In genomic region chr3:125357837-125358236, GRCh38 we compare ENCODE assay signal across 9 cellular contexts. TPM values are rescaled to one million over a fixed set of nuclear protein-coding genes. Genes with fewer than 3 reads are reported as not detected.
DNase-seq lines count a peak whose midpoint lies in the region; ATAC-seq, FAIRE-seq and TF ChIP-seq lines count a peak whose summit lies in the region.
"Had no signal": no experiment of that assay in that cellular context is flagged by ENCODE, and none has a peak within 500 bp of the region (broad histone marks: within the 10 kb centered on the region; RNA-seq: fewer than 3 reads in every experiment).

No MANE protein-coding gene starts in this region.

- H3K79me1 ChIP-seq in H1 (ENCODE audit: low read depth, low read length), result peaks cover 7% of the 10 kb centered on the region

- no peaks in the 10 kb centered on the region for H3K27me3 Mint-ChIP-seq in CD8-positive, alpha-beta T cell (ENCODE audit: low read depth)

- H3K56ac ChIP-seq in H1 (replicated peaks; ENCODE audit: insufficient read length, low read depth, low read length), result no peak overlapping the region

- FAIRE-seq in H1 (lab: Jason Lieb, UNC), result no peak

- no peak for ATAC-seq in CD8-positive, alpha-beta T cell
- ATAC-seq in HG02588 (IDR thresholded peaks at IDR 0.05; ENCODE audit: unreplicated experiment), result no peak

- H3K36me3 ChIP-seq in CD8-positive, alpha-beta T cell (ENCODE audit: insufficient read depth, low read length), result no peaks in the 10 kb centered on the region
- H3K36me3 ChIP-seq in MG63 (peaks cover 26% of the 10 kb centered on the region), H1 (ENCODE audit: control insufficient read depth in 2 of 4, insufficient read depth in 4 of 4, low read length in 3 of 4) (no peaks in the 10 kb centered on the region), prostate gland (no peaks in the 10 kb centered on the region)
- H3K36me3 ChIP-seq: right atrium auricular region had no signal

- H3K4me1 Mint-ChIP-seq in CD8-positive, alpha-beta T cell (ENCODE audit: low read depth), result peaks cover 74% of the 10 kb centered on the region

- no peak overlapping the region for H4K8ac ChIP-seq in H1 (ENCODE audit: extremely low read depth, insufficient read depth, low read length)

- H3K27me3 ChIP-seq in CD8-positive, alpha-beta T cell (ENCODE audit: insufficient read depth, low read length), result no peaks in the 10 kb centered on the region
- H3K27me3 ChIP-seq in MG63 (no peaks in the 10 kb centered on the region), H1 (replicated peaks in 1 of 4; ENCODE audit: control insufficient read depth in 3 of 4, extremely low read depth in 1 of 4, insufficient read depth in 3 of 4, low read length in 3 of 4) (no peaks in the 10 kb centered on the region), prostate gland (replicated peaks; ENCODE audit: insufficient read depth) (no peaks in the 10 kb centered on the region)
- H3K27me3 ChIP-seq: right atrium auricular region had no signal

- no peak overlapping the region for H3K23ac ChIP-seq in H1 (ENCODE audit: insufficient read length)

- no peak overlapping the region for H4K91ac ChIP-seq in H1 (replicated peaks; ENCODE audit: insufficient read length, low read length)

- no peak overlapping the region for H2AFZ ChIP-seq in H1 (ENCODE audit: low read length)

- intact Hi-C loops in CD8-positive, alpha-beta T cell (cut with DNase I, micrococcal nuclease), result loop anchor here (1.0 to 5.0 kb wide), 4 partner anchors 17 to 301 kb away; partner anchors contain the start of genes ZNF148 (in 2 of the 2) and HEG1 (in 1 of the 2)
- intact Hi-C loops in prostate gland (cut with DNase I), result no loop called here

- no peaks in the 10 kb centered on the region; the same call in 1 of the 2 replicates for H3K23me2 ChIP-seq in H1 (ENCODE audit: low read depth, low read length)

- H3K4ac ChIP-seq in H1 (replicated peaks; ENCODE audit: insufficient read length, low read depth, low read length), result no peak overlapping the region

- no peak overlapping the region for H2BK12ac ChIP-seq in H1 (ENCODE audit: low read depth, low read length)

- H3K14ac ChIP-seq in H1 (ENCODE audit: insufficient read length), result no peak overlapping the region

- H2BK5ac ChIP-seq in H1 (ENCODE audit: low read depth, low read length), result no peak overlapping the region

- no peak overlapping the region for H2AK5ac ChIP-seq in H1 (ENCODE audit: low read depth, low read length)

- no peak overlapping the region for H4K5ac ChIP-seq in H1 (ENCODE audit: insufficient read length, low read depth, low read length)

- no peaks in the 10 kb centered on the region for H3K9me3 Mint-ChIP-seq in CD8-positive, alpha-beta T cell

- POLR2A ChIA-PET in CD8-positive, alpha-beta T cell (lab: Charles Lee), result interaction anchor here (1.6 to 2.3 kb wide), 2 partner anchors 10 to 17 kb away, joined by 6 to 16 read pairs; partner anchors contain the start of gene ZNF148
- POLR2A ChIA-PET in H1 (lab: Charles Lee; ENCODE audit: partially characterized antibody), result interaction anchor here (0.6 to 2.7 kb wide), 4 partner anchors 9 to 169 kb away, joined by 3 to 15 read pairs (median 8); partner anchors contain the start of gene ZNF148

- no peak for TF ChIP-seq CTCF in CD8-positive, alpha-beta T cell (IDR thresholded peaks at IDR 0.05)
- no peak for TF ChIP-seq CTCF in H1 (IDR thresholded peaks at IDR 0.05; ENCODE audit: control extremely low read depth in 1 of 3, insufficient read depth in 1 of 3, low read depth in 1 of 3, low read length in 3 of 3)
- no peak for TF ChIP-seq CTCF in prostate gland (IDR thresholded peaks at IDR 0.05)

- TF ChIP-seq RAD21 in H1 (IDR thresholded peaks at IDR 0.05 in 1 of 2, conservative IDR thresholded peaks at IDR 0.05 in 1 of 2; ENCODE audit: low read depth in 2 of 2, low read length in 2 of 2), result no peak

- peaks cover 24% of the 10 kb centered on the region for H3K4me1 ChIP-seq in CD8-positive, alpha-beta T cell (ENCODE audit: insufficient read depth, low read length)
- H3K4me1 ChIP-seq in H1 (replicated peaks in 1 of 4; ENCODE audit: control insufficient read depth in 3 of 4, insufficient read depth in 4 of 4, low read length in 3 of 4) (no peaks in the 10 kb centered on the region), prostate gland (replicated peaks) (no peaks in the 10 kb centered on the region)

- peak overlapping the region; percentile 64 for H3K27ac ChIP-seq in CD8-positive, alpha-beta T cell (ENCODE audit: low read depth, low read length)
- H3K27ac ChIP-seq in H1 (ENCODE audit: low read depth, low read length), result no peak overlapping the region
- H3K27ac ChIP-seq in prostate gland, result peak overlapping the region; percentile 80

- H3K4me3 Mint-ChIP-seq in CD8-positive, alpha-beta T cell, result peak overlapping the region; percentile 92

- H3K18ac ChIP-seq in H1 (ENCODE audit: extremely low read depth, low read length), result no peak overlapping the region

- TF ChIP-seq POLR2A in H1 (IDR thresholded peaks at IDR 0.05; ENCODE audit: control extremely low read depth in 1 of 2, low read depth in 2 of 2, low read length in 2 of 2), result no peak
- TF ChIP-seq POLR2A in prostate gland (IDR thresholded peaks at IDR 0.05), result no peak

- peak overlapping the region; percentile 97 for H3K27ac Mint-ChIP-seq in CD8-positive, alpha-beta T cell

- no peak overlapping the region for H2BK120ac ChIP-seq in H1 (replicated peaks; ENCODE audit: low read depth, low read length)

- H3K79me2 ChIP-seq in H1 (ENCODE audit: control insufficient read depth in 1 of 2, insufficient read depth in 2 of 2, low read length in 2 of 2), result peaks cover 0 to 93% of the 10 kb centered on the region in 2 experiments; a peak in 3 of 4 replicates

- peaks cover 0 to 8% of the 10 kb centered on the region in 2 experiments for H4K20me1 ChIP-seq in H1 (replicated peaks in 1 of 2; ENCODE audit: control insufficient read depth in 1 of 2, insufficient read depth in 2 of 2, low read length in 2 of 2)

- no peak for TF ChIP-seq EP300 in H1 (IDR thresholded peaks at IDR 0.05; ENCODE audit: borderline replicate concordance in 1 of 2, low read depth in 2 of 2, low read length in 2 of 2)

- H3K4me3 ChIP-seq in CD8-positive, alpha-beta T cell (ENCODE audit: low read depth, low read length), result peak overlapping the region; percentile 60
- H3K4me3 ChIP-seq in MG63 (peak overlapping the region; percentile 21; the same call in 1 of the 2 replicates), H1 (ENCODE audit: extremely low read depth in 1 of 4, insufficient read depth in 2 of 4, low read depth in 3 of 4, low read length in 4 of 4) (peak overlapping the region; percentile 47 to 69 (median 62); a peak in 7 of 8 replicates), prostate gland (no peak overlapping the region)

- H3K9me3 ChIP-seq in CD8-positive, alpha-beta T cell (ENCODE audit: low read length), result no peaks in the 10 kb centered on the region
- H3K9me3 ChIP-seq in MG63 (no peaks in the 10 kb centered on the region), H1 (ENCODE audit: insufficient read depth in 2 of 2, low read depth in 1 of 2, low read length in 1 of 2) (no peaks in the 10 kb centered on the region), prostate gland (no peaks in the 10 kb centered on the region)
- H3K9me3 ChIP-seq: right atrium auricular region had no signal

- peaks cover 9% of the 10 kb centered on the region for H3K36me3 Mint-ChIP-seq in CD8-positive, alpha-beta T cell

- peak overlapping the region in 1 of 4 experiments; percentile 51; a peak in 1 of 7 replicates for H3K9ac ChIP-seq in H1 (replicated peaks in 1 of 4; ENCODE audit: extremely low read depth in 1 of 4, low read depth in 3 of 4, low read length in 3 of 4)

- WGBS in H1 (ENCODE audit: extremely low coverage in 1 of 2, insufficient coverage in 1 of 2, insufficient read length in 1 of 2, insufficient replicate concordance in 2 of 2, low coverage in 1 of 2, low lambda C conversion rate in 2 of 2, missing lambda C conversion rate in 1 of 2), 2 experiments, result 92% methylated on average over 11 of the region's 11 CpGs; no CpG with 5 or more reads in 1 of the 2 experiments
- WGBS in prostate gland, result 93% methylated on average over 11 of the region's 11 CpGs

- CTCF ChIA-PET in CD8-positive, alpha-beta T cell (lab: Charles Lee), result no interaction called here
- CTCF ChIA-PET in H1 (lab: Charles Lee; ENCODE audit: partially characterized antibody), result interaction anchor here (1.0 to 1.5 kb wide), 2 partner anchors 18 to 61 kb away, joined by 3 to 4 read pairs; no protein-coding TSS in a partner anchor

- H3K4me2 ChIP-seq in H1 (ENCODE audit: insufficient read depth in 1 of 2, low read depth in 2 of 2, low read length in 2 of 2), result peak overlapping the region; percentile 61 to 82

- no peak overlapping the region for H2BK20ac ChIP-seq in H1 (ENCODE audit: low read length)

- DNase-seq in CD8-positive, alpha-beta T cell, result no peak
- DNase-seq in MG63, result no peak
- no peak for DNase-seq in H1 (ENCODE audit: low read depth in 1 of 2, low spot score in 2 of 2)
- no peak for DNase-seq in prostate gland (ENCODE audit: low spot score)
- no peak for DNase-seq in activated CD4-positive, CD25-positive, alpha-beta regulatory T cell treated with anti-CD3 and anti-CD28 coated beads, Interleukin-2, amount 50 U/mL, for 72 hours
- no peak for DNase-seq in COLO668 (lab: John Stamatoyannopoulos, UW; ENCODE audit: unreplicated experiment)
- no peak for DNase-seq in DMS53 (lab: John Stamatoyannopoulos, UW)

- no peak overlapping the region for H2BK15ac ChIP-seq in H1 (ENCODE audit: low read length)

TF ChIP-seq in H1, 55 proteins besides CTCF, POLR2A, EP300 and RAD21 (continues in another document):
- TF ChIP-seq CREB1 (IDR thresholded peaks at IDR 0.05), result no peak
- TF ChIP-seq BRCA1 (IDR thresholded peaks at IDR 0.05; ENCODE audit: low read depth, low read length), result no peak
- no peak for TF ChIP-seq CEBPB (IDR thresholded peaks at IDR 0.05; ENCODE audit: low read depth, low read length)
- TF ChIP-seq ATF3 (IDR thresholded peaks at IDR 0.05; ENCODE audit: insufficient read depth, low read depth, low read length), result no peak
- TF ChIP-seq TBP (IDR thresholded peaks at IDR 0.05; ENCODE audit: low read depth, low read length), result no peak

RNA-seq across cellular contexts. Expression of gene ZNF148, which starts 17.3 kb away (rescaled TPM):
- total RNA-seq in CD8-positive, alpha-beta T cell, result 10 to 100 TPM; 32.2 to 35.9 TPM
- total RNA-seq in MG63 (2014; rRNA removed; shearing (Covaris generic); ENCODE audit: low replicate concordance), result 22.3 and 39.4 TPM in 2 replicates
- total RNA-seq in H1 (2021; fragmentation: NEBNext Ultra II Directional; extraction: Animal tissue kit (Norgen Biotek cat#: 25700)), result 17.6 and 22.6 TPM in 2 replicates
- polyA plus RNA-seq in H1 (2011; rRNA removed), result 2.0 and 3.7 TPM in 2 replicates
- polyA plus RNA-seq in H1 (2011; cell fraction: cytosol; rRNA removed), result 3.5 TPM
- 4.4 TPM for polyA plus RNA-seq in H1 (2011; cell fraction: nucleus; rRNA removed)
- 7.2 to 10.1 TPM (median 8.8 TPM) in 4 replicates for polyA plus RNA-seq in H1 (2012, experiment 1 of 2)
- 0.25 TPM for polyA plus RNA-seq in H1 (2012, experiment 2 of 2)
- 7.4 TPM for polyA plus RNA-seq in H1 (2013, experiment 1 of 2)
- 8.0 TPM for polyA plus RNA-seq in H1 (2013, experiment 2 of 2)
- polyA minus RNA-seq in H1 (2011; rRNA and poly(A)+ RNA removed), result 44.0 and 67.3 TPM in 2 replicates
- 27.4 TPM for polyA minus RNA-seq in H1 (2011; cell fraction: cytosol; rRNA and poly(A)+ RNA removed)
- 37.6 TPM for polyA minus RNA-seq in H1 (2011; cell fraction: nucleus; rRNA and poly(A)+ RNA removed)
- total RNA-seq in prostate gland, result 10 to 100 TPM; 26.9 to 28.5 TPM

Comparison
In these comparisons a context has a peak if more than half of its experiments do, and no peak if none do; other contexts are left out.
1. H3K4me3 ChIP-seq: peak in CD8-positive, alpha-beta T cell (single experiment), MG63 (single experiment) and H1 (4 of 4); none in prostate gland (0 of 2).